ENCODE assay signal across 13 cellular contexts in genomic region chr12:124352839-124353238, GRCh38. TPM values are rescaled to one million over a fixed set of nuclear protein-coding genes. Genes with fewer than 3 reads are reported as not detected.
DNase-seq lines count a peak whose midpoint lies in the region; ATAC-seq and TF ChIP-seq lines count a peak whose summit lies in the region.
"Had no signal": no experiment of that assay in that cellular context is flagged by ENCODE, and none has a peak within 500 bp of the region (broad histone marks: within the 10 kb centered on the region; RNA-seq: fewer than 3 reads in every experiment).

No MANE protein-coding gene starts in this region.

- H3K27ac ChIP-seq in dorsolateral prefrontal cortex: peak overlapping the region in 36 of 59 donors; percentile 5 to 74 (median 46)
- H3K27ac ChIP-seq in mucosa of rectum (ENCODE audit: low read depth in 2 of 2, low read length in 2 of 2): peak overlapping the region; percentile 9 to 52

- H3K4me1 ChIP-seq in mucosa of rectum (ENCODE audit: control insufficient read depth in 2 of 2, insufficient read depth in 2 of 2, low read length in 2 of 2): peaks cover 13% of the 10 kb centered on the region in 2 donors

- CTCF ChIA-PET in activated CD8-positive, alpha-beta memory T cell treated with anti-CD3 and anti-CD28 coated beads, Interleukin-2, amount 10 ng/mL, durations not matched to agents 7 days and 5 days (lab: Charles Lee): interaction anchor here (1.2 kb wide), 1 partner anchor 47 kb away, joined by 4 read pairs; no protein-coding TSS in a partner anchor

- peaks cover 9% of the 10 kb centered on the region for H3K4me1 Mint-ChIP-seq in glutamatergic neuron (ENCODE audit: low read depth, unreplicated experiment)
- H3K4me1 Mint-ChIP-seq in activated CD8-positive, alpha-beta memory T cell treated with anti-CD3 and anti-CD28 coated beads, Interleukin-2, amount 10 ng/mL, durations not matched to agents 7 days and 5 days: no peaks in the 10 kb centered on the region

- no peak overlapping the region for H3K4me3 Mint-ChIP-seq in glutamatergic neuron (ENCODE audit: unreplicated experiment)
- no peak overlapping the region for H3K4me3 Mint-ChIP-seq in activated CD8-positive, alpha-beta memory T cell treated with anti-CD3 and anti-CD28 coated beads, Interleukin-2, amount 10 ng/mL, durations not matched to agents 7 days and 5 days
- H3K4me3 Mint-ChIP-seq: nephron, T-helper 17 cell had no signal

- H3K9ac ChIP-seq in mucosa of rectum (ENCODE audit: low read depth in 1 of 2, low read length in 2 of 2): no peak overlapping the region

- no peak for TF ChIP-seq CTCF in dorsolateral prefrontal cortex (IDR thresholded peaks at IDR 0.05 in 54 of 56, conservative IDR thresholded peaks at IDR 0.05 in 2 of 56; ENCODE audit: low read depth in 1 of 56, partially characterized antibody in 56 of 56)
- TF ChIP-seq CTCF in glutamatergic neuron (IDR thresholded peaks at IDR 0.05; ENCODE audit: partially characterized antibody, unreplicated experiment): no peak

- H3K27me3 ChIP-seq in dorsolateral prefrontal cortex (no peaks in the 10 kb centered on the region), mucosa of rectum (ENCODE audit: control insufficient read depth in 2 of 2, insufficient read depth in 2 of 2, low read length in 2 of 2) (no peaks in the 10 kb centered on the region)

- peaks cover 16% of the 10 kb centered on the region for H3K27me3 Mint-ChIP-seq in glutamatergic neuron (ENCODE audit: unreplicated experiment)
- H3K27me3 Mint-ChIP-seq in activated CD8-positive, alpha-beta memory T cell treated with anti-CD3 and anti-CD28 coated beads, Interleukin-2, amount 10 ng/mL, durations not matched to agents 7 days and 5 days: no peaks in the 10 kb centered on the region
- H3K27me3 Mint-ChIP-seq: T-helper 17 cell had no signal

- H3K4me3 ChIP-seq in dorsolateral prefrontal cortex (no peak overlapping the region), mucosa of rectum (ENCODE audit: low read length in 2 of 2) (no peak overlapping the region)

- intact Hi-C loops in dorsolateral prefrontal cortex (cut with DNase I): no loop called here

- H3K9me3 Mint-ChIP-seq in glutamatergic neuron (ENCODE audit: unreplicated experiment): peaks cover 22% of the 10 kb centered on the region
- H3K9me3 Mint-ChIP-seq in activated CD8-positive, alpha-beta memory T cell treated with anti-CD3 and anti-CD28 coated beads, Interleukin-2, amount 10 ng/mL, durations not matched to agents 7 days and 5 days (ENCODE audit: low read depth): no peaks in the 10 kb centered on the region
- H3K9me3 Mint-ChIP-seq: nephron had no signal

- ATAC-seq in activated CD8-positive, alpha-beta memory T cell treated with anti-CD3 and anti-CD28 coated beads, Interleukin-2, amount 10 ng/mL, durations not matched to agents 7 days and 5 days: no peak
- ATAC-seq: esophagus mucosa, T-helper 17 cell had no signal

- no peak overlapping the region for H3K27ac Mint-ChIP-seq in glutamatergic neuron (ENCODE audit: unreplicated experiment)
- H3K27ac Mint-ChIP-seq in activated CD8-positive, alpha-beta memory T cell treated with anti-CD3 and anti-CD28 coated beads, Interleukin-2, amount 10 ng/mL, durations not matched to agents 7 days and 5 days: no peak overlapping the region
- H3K27ac Mint-ChIP-seq: nephron, T-helper 17 cell had no signal

- DNase-seq in CMK (ENCODE audit: low read depth) (peak; percentile 88), NCI-H146 (lab: John Stamatoyannopoulos, UW) (peak; percentile 71), dorsolateral prefrontal cortex (no peak), glutamatergic neuron (no peak), NCI-H2196 treated with DMSO at 0.1 percent for 48 hours (lab: John Stamatoyannopoulos, UW; ENCODE audit: unreplicated experiment) (no peak), SIG-M5 (lab: John Stamatoyannopoulos, UW) (no peak)
- no peak for DNase-seq in activated CD8-positive, alpha-beta memory T cell treated with anti-CD3 and anti-CD28 coated beads, Interleukin-2, amount 10 ng/mL, durations not matched to agents 7 days and 5 days
- DNase-seq: activated gamma-delta T cell, NCI-H1930, T-helper 17 cell had no signal

- peaks cover 12% of the 10 kb centered on the region for H3K36me3 Mint-ChIP-seq in glutamatergic neuron (ENCODE audit: unreplicated experiment)
- peaks cover 4% of the 10 kb centered on the region for H3K36me3 Mint-ChIP-seq in activated CD8-positive, alpha-beta memory T cell treated with anti-CD3 and anti-CD28 coated beads, Interleukin-2, amount 10 ng/mL, durations not matched to agents 7 days and 5 days

- H3K36me3 ChIP-seq in mucosa of rectum (ENCODE audit: control insufficient read depth in 2 of 2, insufficient read depth in 2 of 2, low read length in 2 of 2): peaks cover 73% of the 10 kb centered on the region in 2 donors

- no peaks in the 10 kb centered on the region for H3K9me3 ChIP-seq in mucosa of rectum (ENCODE audit: control insufficient read depth in 2 of 2, low read length in 2 of 2)

RNA-seq across cellular contexts. Expression of gene RFLNA, which starts 57.9 kb away (rescaled TPM):
- 10 to 100 TPM in 10 of 120 experiments, 1 to 10 TPM in 110; 1.9 to 14.4 (median 5.9) TPM for total RNA-seq in dorsolateral prefrontal cortex
- total RNA-seq in glutamatergic neuron (ENCODE audit: unreplicated experiment): 36.9 TPM
- not detected for total RNA-seq in activated CD8-positive, alpha-beta memory T cell treated with anti-CD3 and anti-CD28 coated beads, Interleukin-2, amount 10 ng/mL, durations not matched to agents 7 days and 5 days
- total RNA-seq: esophagus mucosa, T-helper 17 cell had no signal

Comparison
In these comparisons a context has a peak if more than half of its experiments do, and no peak if none do; other contexts are left out.
1. DNase-seq: peak in CMK (single experiment) and NCI-H146 (single experiment); none in dorsolateral prefrontal cortex (0 of 10), glutamatergic neuron (single experiment), NCI-H2196 treated with DMSO at 0.1 percent for 48 hours (single experiment), SIG-M5 (single experiment) and activated CD8-positive, alpha-beta memory T cell treated with anti-CD3 and anti-CD28 coated beads, Interleukin-2, amount 10 ng/mL, durations not matched to agents 7 days and 5 days (single experiment).